ENCODE assay signal across 10 cellular contexts in genomic region chr22:30324008-30324730, GRCh38. TPM values are rescaled to one million over a fixed set of nuclear protein-coding genes. Genes with fewer than 3 reads are reported as not detected.
DNase-seq lines count a peak whose midpoint lies in the region; ATAC-seq and TF ChIP-seq lines count a peak whose summit lies in the region.
"Had no signal": no experiment of that assay in that cellular context is flagged by ENCODE, and none has a peak within 500 bp of the region (broad histone marks: within the 10 kb centered on the region; RNA-seq: fewer than 3 reads in every experiment).

No MANE protein-coding gene starts in this region.

- DNase-seq in Right ventricle myocardium superior (peak; percentile 36), cardiac septum (ENCODE audit: low spot score) (no peak), right lobe of liver (peak in 1 of 3 donors; percentile 47), type B pancreatic cell (ENCODE audit: extremely low spot score, unreplicated experiment) (no peak), iPS-NIHi7 (ENCODE audit: extremely low spot score) (no peak), NCI-H146 (lab: John Stamatoyannopoulos, UW) (no peak), SHP77 treated with DMSO at 0.1 percent for 48 hours (lab: John Stamatoyannopoulos, UW) (no peak)
- DNase-seq: DMS79, SHP77 had no signal

- peak overlapping the region in 2 of 3 donors; percentile 29 to 63 for H3K27ac ChIP-seq in right lobe of liver

- no peaks in the 10 kb centered on the region for H3K9me3 Mint-ChIP-seq in activated naive CD8-positive, alpha-beta T cell (ENCODE audit: low read depth)
- H3K9me3 Mint-ChIP-seq in type B pancreatic cell: no peaks in the 10 kb centered on the region

- H3K4me1 ChIP-seq in right lobe of liver: peaks cover 0 to 73% (median 19%) of the 10 kb centered on the region in 4 donors

- no peaks in the 10 kb centered on the region for H3K27me3 Mint-ChIP-seq in activated naive CD8-positive, alpha-beta T cell
- H3K27me3 Mint-ChIP-seq in type B pancreatic cell: no peaks in the 10 kb centered on the region

- no peaks in the 10 kb centered on the region for H3K27me3 ChIP-seq in right lobe of liver

- H3K4me3 ChIP-seq in right lobe of liver: peak overlapping the region in 2 of 3 donors; percentile 12 to 97

- no peak for TF ChIP-seq POLR2A in right lobe of liver (IDR thresholded peaks at IDR 0.05)

- H3K4me3 Mint-ChIP-seq in activated naive CD8-positive, alpha-beta T cell: peak overlapping the region; percentile 91
- H3K4me3 Mint-ChIP-seq in type B pancreatic cell: peak overlapping the region; percentile 89

- no peaks in the 10 kb centered on the region for H3K9me3 ChIP-seq in right lobe of liver

- ATAC-seq in Right ventricle myocardium superior (ENCODE audit: poor library complexity): no peak
- peak in 1 of 4 donors; percentile 12 for ATAC-seq in right lobe of liver

- H3K36me3 ChIP-seq in right lobe of liver: no peaks in the 10 kb centered on the region

- peaks cover 2% of the 10 kb centered on the region for H3K36me3 Mint-ChIP-seq in activated naive CD8-positive, alpha-beta T cell
- peaks cover 2% of the 10 kb centered on the region for H3K36me3 Mint-ChIP-seq in type B pancreatic cell

- intact Hi-C loops in Right ventricle myocardium superior (cut with DNase I) (no loop called here), cardiac septum (cut with DNase I) (no loop called here), right lobe of liver (cut with DNase I) (no loop called here)

- peaks cover 74% of the 10 kb centered on the region for H3K4me1 Mint-ChIP-seq in activated naive CD8-positive, alpha-beta T cell (ENCODE audit: low read depth)
- H3K4me1 Mint-ChIP-seq in type B pancreatic cell (ENCODE audit: unreplicated experiment): peaks cover 25% of the 10 kb centered on the region

- WGBS in right lobe of liver (ENCODE audit: insufficient coverage, low coverage, low lambda C conversion rate, missing lambda C conversion rate): 40% methylated on average over 8 of the region's 8 CpGs

- H3K27ac Mint-ChIP-seq in activated naive CD8-positive, alpha-beta T cell: peak overlapping the region; percentile 91
- peak overlapping the region; percentile 72 for H3K27ac Mint-ChIP-seq in type B pancreatic cell

- TF ChIP-seq CTCF in right lobe of liver (IDR thresholded peaks at IDR 0.05) (no peak), type B pancreatic cell (conservative IDR thresholded peaks at IDR 0.05) (no peak)

RNA-seq across cellular contexts. Expression of gene TBC1D10A, which starts 2.6 kb away (rescaled TPM):
- 6.5 TPM for total RNA-seq in Right ventricle myocardium superior
- 5.7 TPM for total RNA-seq in cardiac septum
- total RNA-seq in right lobe of liver: 10 to 100 TPM in 3 of 6 experiments, 1 to 10 TPM in 3; 6.6 to 12.6 (median 10.0) TPM
- total RNA-seq in type B pancreatic cell (ENCODE audit: low replicate concordance): 15.3 and 21.5 TPM in 2 replicates

RNA-seq across cellular contexts. Expression of gene SF3A1, which starts 32.5 kb away (rescaled TPM):
- 87.7 TPM for total RNA-seq in Right ventricle myocardium superior
- total RNA-seq in cardiac septum: 106 TPM
- total RNA-seq in right lobe of liver: 10 to 100 TPM; 42.6 to 72.8 (median 66.5) TPM
- total RNA-seq in type B pancreatic cell (ENCODE audit: low replicate concordance): 160 and 190 TPM in 2 replicates

RNA-seq across cellular contexts. Expression of gene CCDC157, which starts 32.6 kb away (rescaled TPM):
- total RNA-seq in Right ventricle myocardium superior (0.51 TPM), cardiac septum (0.78 TPM), right lobe of liver (1 to 10 TPM in 3 of 6 experiments, under 1 TPM in 3; 0.54 to 2.9 (median 0.86) TPM), type B pancreatic cell (ENCODE audit: low replicate concordance) (6.9 and 9.4 TPM in 2 replicates)

RNA-seq across cellular contexts. Expression of gene CASTOR1, which starts 34.9 kb away (rescaled TPM):
- total RNA-seq in Right ventricle myocardium superior: 5.3 TPM
- 5.0 TPM for total RNA-seq in cardiac septum
- 1 to 10 TPM in 5 of 6 experiments, under 1 TPM in 1; 0.86 to 8.6 (median 4.0) TPM for total RNA-seq in right lobe of liver
- total RNA-seq in type B pancreatic cell (ENCODE audit: low replicate concordance): 11.4 TPM in 2 replicates

RNA-seq across cellular contexts. Expression of gene OSM, which starts 57.5 kb away (rescaled TPM):
- total RNA-seq in Right ventricle myocardium superior (0.11 TPM), cardiac septum (0.32 TPM), right lobe of liver (under 1 TPM in 4 of 6 experiments, not detected in 2; 0.10 to 0.75 (median 0.19) TPM), type B pancreatic cell (ENCODE audit: low replicate concordance) (not detected in 2 replicates)
